ENCODE assay signal across 33 cellular contexts in the genomic region with DNA sequence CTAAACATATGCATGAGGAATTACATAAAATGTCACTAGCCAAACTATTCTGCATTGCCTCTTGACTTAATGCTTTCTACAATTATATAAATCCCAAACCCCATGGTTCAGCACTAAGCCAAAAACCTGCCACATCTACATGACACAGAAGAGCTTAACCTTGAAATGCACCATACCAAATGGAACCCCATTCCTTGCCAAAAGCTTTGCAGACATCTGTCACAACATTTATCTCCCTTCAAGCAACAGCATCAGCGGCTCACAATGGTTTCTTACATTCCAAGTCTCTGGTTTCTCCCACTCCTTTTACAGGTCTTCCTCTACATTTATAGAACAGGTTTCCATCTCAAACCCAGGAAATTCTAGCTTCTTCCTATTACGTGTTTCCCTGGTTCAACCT.
"Had no signal": no experiment of that assay in that cellular context is flagged by ENCODE, and none has a peak within 500 bp of the region (broad histone marks: within the 10 kb centered on the region; RNA-seq: fewer than 3 reads in every experiment).

No MANE protein-coding gene starts in this region.

- H3K9me3 ChIP-seq: gastrocnemius medialis, left ventricle myocardium inferior, stomach, thyroid gland, upper lobe of left lung, vagina had no signal

- H3K4me3 ChIP-seq: coronary artery, dorsolateral prefrontal cortex, gastrocnemius medialis, left ventricle myocardium inferior, lung, stomach, thyroid gland, upper lobe of left lung, vagina had no signal

- H3K27ac Mint-ChIP-seq: activated CD4-positive, alpha-beta T cell treated with anti-CD3 and anti-CD28 coated beads, Interleukin-2, amount 10 ng/mL, durations not matched to agents 7 days and 5 days; activated CD8-positive, alpha-beta T cell treated with anti-CD3 and anti-CD28 coated beads for 36 hours; activated naive CD4-positive, alpha-beta T cell treated with anti-CD3 and anti-CD28 coated beads, Interleukin-2, amount 50 U/mL, for 24 hours; activated naive CD8-positive, alpha-beta T cell treated with anti-CD3 and anti-CD28 coated beads, Interleukin-2, amount 50 U/mL, for 24 hours; activated T-helper 2 cell treated with anti-CD3 and anti-CD28 coated beads, Interferon-gamma antibody, Interleukin-2, Interleukin-4, amounts not matched to agents 10 μg/mL and 5 μg/mL and 100 μg/mL, durations not matched to agents 14 hours and 24 hours and 36 hours; effector memory CD8-positive, alpha-beta T cell; natural killer cell treated with Interleukin-12 subunit alpha and Interleukin-12 subunit beta and Interleukin-15 and Interleukin-18, amount 100 ng/mL, for 72 hours; progenitor cell of endocrine pancreas; stimulated activated memory B cell treated with anti-CD40 and anti-IgM and Interleukin-4, amounts not matched to agents 10 μg/mL and 1 μg/mL and 100 μg/mL, for 72 hours had no signal

- H3K27me3 Mint-ChIP-seq: progenitor cell of endocrine pancreas had no signal

- H3K36me3 ChIP-seq: gastrocnemius medialis, left ventricle myocardium inferior, stomach, thyroid gland, upper lobe of left lung, vagina had no signal

- H3K4me3 Mint-ChIP-seq: activated CD4-positive, alpha-beta T cell treated with anti-CD3 and anti-CD28 coated beads, Interleukin-2, amount 10 ng/mL, durations not matched to agents 7 days and 5 days; activated CD8-positive, alpha-beta T cell treated with anti-CD3 and anti-CD28 coated beads for 36 hours; activated naive CD4-positive, alpha-beta T cell treated with anti-CD3 and anti-CD28 coated beads, Interleukin-2, amount 50 U/mL, for 24 hours; activated naive CD8-positive, alpha-beta T cell treated with anti-CD3 and anti-CD28 coated beads, Interleukin-2, amount 50 U/mL, for 24 hours; activated T-cell treated with anti-CD3 and anti-CD28 coated beads, Interleukin-2, amount 50 U/mL, for 4 hours; central memory CD8-positive, alpha-beta T cell; effector memory CD8-positive, alpha-beta T cell; natural killer cell treated with Interleukin-12 subunit alpha and Interleukin-12 subunit beta and Interleukin-15 and Interleukin-18, amount 100 ng/mL, for 72 hours; stimulated activated memory B cell treated with anti-CD40 and anti-IgM and Interleukin-4, amounts not matched to agents 10 μg/mL and 1 μg/mL and 100 μg/mL, for 72 hours had no signal

- H3K27ac ChIP-seq: coronary artery, gastrocnemius medialis, left ventricle myocardium inferior, stomach, thyroid gland, upper lobe of left lung, vagina had no signal

- ATAC-seq: activated CD8-positive, alpha-beta T cell treated with anti-CD3 and anti-CD28 coated beads for 36 hours; activated naive CD8-positive, alpha-beta T cell treated with anti-CD3 and anti-CD28 coated beads, Interleukin-2, amount 50 U/mL, for 24 hours; activated T-cell treated with anti-CD3 and anti-CD28 coated beads, Interleukin-2, amount 50 U/mL, for 4 hours; effector memory CD8-positive, alpha-beta T cell; natural killer cell treated with Interleukin-12 subunit alpha and Interleukin-12 subunit beta and Interleukin-15 and Interleukin-18, amount 100 ng/mL, for 72 hours; sciatic nerve; stimulated activated memory B cell treated with anti-CD40 and anti-IgM and Interleukin-4, amounts not matched to agents 10 μg/mL and 1 μg/mL and 100 μg/mL, for 72 hours had no signal

- H3K4me1 ChIP-seq: left ventricle myocardium inferior, stomach, thyroid gland, upper lobe of left lung, vagina had no signal

- H3K9me3 Mint-ChIP-seq: activated CD4-positive, alpha-beta T cell treated with anti-CD3 and anti-CD28 coated beads, Interleukin-2, amount 10 ng/mL, durations not matched to agents 7 days and 5 days; activated CD8-positive, alpha-beta T cell treated with anti-CD3 and anti-CD28 coated beads for 36 hours; activated naive CD4-positive, alpha-beta T cell treated with anti-CD3 and anti-CD28 coated beads, Interleukin-2, amount 50 U/mL, for 24 hours; activated naive CD8-positive, alpha-beta T cell treated with anti-CD3 and anti-CD28 coated beads, Interleukin-2, amount 50 U/mL, for 24 hours; activated T-cell treated with anti-CD3 and anti-CD28 coated beads, Interleukin-2, amount 50 U/mL, for 4 hours; activated T-helper 2 cell treated with anti-CD3 and anti-CD28 coated beads, Interferon-gamma antibody, Interleukin-2, Interleukin-4, amounts not matched to agents 10 μg/mL and 5 μg/mL and 100 μg/mL, durations not matched to agents 14 hours and 24 hours and 36 hours; central memory CD8-positive, alpha-beta T cell; effector memory CD8-positive, alpha-beta T cell; natural killer cell treated with Interleukin-12 subunit alpha and Interleukin-12 subunit beta and Interleukin-15 and Interleukin-18, amount 100 ng/mL, for 72 hours; stimulated activated memory B cell treated with anti-CD40 and anti-IgM and Interleukin-4, amounts not matched to agents 10 μg/mL and 1 μg/mL and 100 μg/mL, for 72 hours had no signal

- DNase-seq: activated CD4-positive, alpha-beta T cell treated with anti-CD3 and anti-CD28 coated beads, Interleukin-2, amount 10 ng/mL, durations not matched to agents 7 days and 5 days; activated CD4-positive, CD25-positive, alpha-beta regulatory T cell treated with anti-CD3 and anti-CD28 coated beads, Interleukin-2, amount 50 U/mL, for 72 hours; activated CD8-positive, alpha-beta T cell treated with anti-CD3 and anti-CD28 coated beads for 36 hours; activated naive CD8-positive, alpha-beta T cell treated with anti-CD3 and anti-CD28 coated beads, Interleukin-2, amount 50 U/mL, for 24 hours; activated T-cell treated with anti-CD3 and anti-CD28 coated beads, Interleukin-2, amount 50 U/mL, for 4 hours; amygdala; effector memory CD8-positive, alpha-beta T cell; erythroblast; gastrocnemius medialis; glutamatergic neuron; islet precursor cell; left ventricle myocardium inferior; mesendoderm; retina; small intestine; stimulated activated CD4-positive, alpha-beta T cell treated with anti-CD3 and anti-CD28 coated beads, Interleukin-1b, Interleukin-23, amount 100 ng/mL, for 48 hours; stimulated activated CD4-positive, alpha-beta T cell treated with anti-CD3 and anti-CD28 coated beads, Interleukin-4, amount 100 ng/mL, for 4 hours; stimulated activated CD8-positive, alpha-beta memory T cell treated with anti-CD3 and anti-CD28 coated beads, Interleukin-4, amount 100 ng/mL, for 48 hours; stomach; T-helper 2 cell; thyroid gland; upper lobe of left lung had no signal

- H3K27me3 ChIP-seq: gastrocnemius medialis, thyroid gland, upper lobe of left lung, vagina had no signal

- H3K4me1 Mint-ChIP-seq: activated CD4-positive, alpha-beta T cell treated with anti-CD3 and anti-CD28 coated beads, Interleukin-2, amount 10 ng/mL, durations not matched to agents 7 days and 5 days; activated naive CD4-positive, alpha-beta T cell treated with anti-CD3 and anti-CD28 coated beads, Interleukin-2, amount 50 U/mL, for 24 hours; activated naive CD8-positive, alpha-beta T cell treated with anti-CD3 and anti-CD28 coated beads, Interleukin-2, amount 50 U/mL, for 24 hours; central memory CD8-positive, alpha-beta T cell; stimulated activated memory B cell treated with anti-CD40 and anti-IgM and Interleukin-4, amounts not matched to agents 10 μg/mL and 1 μg/mL and 100 μg/mL, for 72 hours had no signal

- H3K36me3 Mint-ChIP-seq: activated naive CD4-positive, alpha-beta T cell treated with anti-CD3 and anti-CD28 coated beads, Interleukin-2, amount 50 U/mL, for 24 hours; natural killer cell treated with Interleukin-12 subunit alpha and Interleukin-12 subunit beta and Interleukin-15 and Interleukin-18, amount 100 ng/mL, for 72 hours; stimulated activated memory B cell treated with anti-CD40 and anti-IgM and Interleukin-4, amounts not matched to agents 10 μg/mL and 1 μg/mL and 100 μg/mL, for 72 hours had no signal
